In genomic region chr16:74232831-74233465, GRCh38 we compare ENCODE assay signal across 32 cellular contexts.
"Had no signal": no experiment of that assay in that cellular context is flagged by ENCODE, and none has a peak within 500 bp of the region (broad histone marks: within the 10 kb centered on the region; RNA-seq: fewer than 3 reads in every experiment).

No MANE protein-coding gene starts in this region.

- H3K27me3 ChIP-seq: brain microvascular endothelial cell, MG63, Peyer's patch had no signal

- H3K36me3 ChIP-seq: brain microvascular endothelial cell, MG63, Peyer's patch had no signal

- H3K9me3 ChIP-seq: MG63, Peyer's patch had no signal

- H3K4me3 ChIP-seq: MG63, Peyer's patch had no signal

- DNase-seq: activated CD4-positive, alpha-beta T cell treated with anti-CD3 and anti-CD28 coated beads, Interleukin-2, amount 10 ng/mL, durations not matched to agents 24 days and 14 days; activated CD4-positive, alpha-beta T cell treated with anti-CD3 and anti-CD28 coated beads, Interleukin-2, amount 50 U/mL, for 4 hours; activated CD8-positive, alpha-beta T cell treated with anti-CD3 and anti-CD28 coated beads for 36 hours; activated effector memory CD4-positive, alpha-beta T cell treated with anti-CD3 and anti-CD28 coated beads, Interleukin-2, amount 50 U/mL, for 16 hours; activated naive CD4-positive, alpha-beta T cell; activated naive CD4-positive, alpha-beta T cell treated with anti-CD3 and anti-CD28 coated beads, Interleukin-2, amount 50 U/mL, for 16 hours; activated naive CD8-positive, alpha-beta T cell treated with anti-CD3 and anti-CD28 coated beads for 36 hours; activated T-cell treated with anti-CD3 and anti-CD28 coated beads, Interleukin-2, amount 50 U/mL, for 1 hour; activated T-cell treated with anti-CD3 and anti-CD28 coated beads, Interleukin-2, amount 50 U/mL, for 72 hours; amniotic stem cell; aorta; brain microvascular endothelial cell; Karpas-422; MG63; NCI-H1048; NCI-H1105 treated with DMSO at 0.1 percent for 48 hours; NCI-H1436; NCI-H1694; NCI-H1930; NCI-H2081 treated with DMSO at 0.1 percent for 48 hours; NCI-H345; NCI-H524 treated with DMSO at 0.1 percent for 48 hours; PC-3; Peyer's patch; RPMI8226; SIG-M5; SW 1271; T-helper 1 cell; T1000 had no signal

- H3K27ac ChIP-seq: brain microvascular endothelial cell, Peyer's patch had no signal

- H3K4me1 ChIP-seq: Peyer's patch had no signal

- ATAC-seq: activated CD8-positive, alpha-beta T cell treated with anti-CD3 and anti-CD28 coated beads for 36 hours; activated T-cell treated with anti-CD3 and anti-CD28 coated beads, Interleukin-2, amount 50 U/mL, for 72 hours; activated T-helper 17 cell treated with anti-CD3 and anti-CD28 coated beads, Interleukin-2, amount 50 U/mL, for 72 hours; PC-3; Right ventricle myocardium inferior; SK-N-SH treated with all-trans-retinoic acid at 6 μM for 48 hours had no signal
